ENCODE assay signal across 8 cellular contexts in the genomic region with DNA sequence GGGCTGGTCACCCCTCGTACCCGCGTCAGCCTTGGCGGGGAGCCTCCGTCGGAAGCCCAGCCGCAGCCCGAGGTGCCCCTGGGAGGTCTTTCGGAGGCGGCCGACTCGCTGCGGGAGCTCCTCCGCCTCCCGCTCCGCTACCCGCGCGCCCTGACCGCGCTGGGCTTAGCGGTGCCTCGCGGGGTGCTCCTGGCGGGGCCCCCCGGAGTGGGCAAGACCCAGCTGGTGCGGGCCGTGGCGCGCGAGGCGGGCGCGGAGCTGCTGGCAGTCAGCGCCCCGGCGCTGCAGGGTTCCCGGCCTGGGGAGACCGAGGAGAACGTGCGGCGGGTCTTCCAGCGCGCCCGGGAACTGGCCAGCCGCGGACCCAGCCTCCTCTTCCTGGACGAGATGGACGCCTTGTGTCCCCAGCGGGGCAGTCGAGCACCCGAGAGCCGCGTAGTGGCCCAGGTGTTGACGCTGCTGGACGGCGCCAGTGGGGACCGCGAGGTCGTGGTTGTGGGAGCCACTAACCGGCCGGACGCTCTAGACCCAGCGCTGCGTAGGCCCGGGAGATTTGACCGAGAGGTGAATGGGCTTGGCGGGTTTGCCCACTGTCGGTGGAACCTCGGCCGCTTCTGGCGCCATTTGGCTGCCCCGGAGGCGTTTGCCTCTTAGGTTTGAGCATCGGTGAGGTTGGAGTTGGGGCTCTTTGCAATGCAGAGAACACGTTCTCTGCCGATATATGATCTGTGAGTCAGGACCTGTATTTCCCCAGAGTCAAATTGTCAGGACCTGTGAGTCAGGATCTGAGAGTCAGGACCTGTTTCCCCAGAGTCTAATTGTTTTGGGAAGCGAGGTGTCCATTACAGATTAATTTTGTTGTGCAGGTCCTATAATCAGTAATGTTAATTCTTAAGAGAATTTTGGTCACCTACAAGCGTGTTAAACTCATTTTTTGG. TPM values are rescaled to one million over a fixed set of nuclear protein-coding genes. Genes with fewer than 3 reads are reported as not detected.
A peak's percentile ranks its signal among the peaks of the same experiment; 100 is the strongest.
DNase-seq lines count a peak whose midpoint lies in the region; ATAC-seq and TF ChIP-seq lines count a peak whose summit lies in the region.

No MANE protein-coding gene starts in this region.

- no peaks in the 10 kb centered on the region for H3K9me3 Mint-ChIP-seq in Caco-2 (ENCODE audit: unreplicated experiment)

- ATAC-seq in GM21390 (IDR thresholded peaks at IDR 0.05; ENCODE audit: unreplicated experiment): peak; percentile 18
- ATAC-seq in lung (ENCODE audit: insufficient read depth, low FRiP score): peak; percentile 13

- peak overlapping the region; percentile 93 to 94 for H3K27ac ChIP-seq in lung (ENCODE audit: low read depth in 1 of 2, low read length in 1 of 2)

- no peaks in the 10 kb centered on the region for H3K27me3 Mint-ChIP-seq in Caco-2 (ENCODE audit: insufficient read depth, unreplicated experiment)

- H3K4me3 ChIP-seq in Caco-2 (ENCODE audit: low read depth, low read length): peak overlapping the region; percentile 98
- H3K4me3 ChIP-seq in WI38 (ENCODE audit: low read depth, low read length): peak overlapping the region; percentile 90
- H3K4me3 ChIP-seq in lung: peak overlapping the region; percentile 82

- 1 to 2% methylated on average over 78 to 79 of the region's 79 CpGs for WGBS in lung, 2 donors

- no peak for TF ChIP-seq CTCF in Caco-2 (IDR thresholded peaks at IDR 0.05; ENCODE audit: insufficient read depth in 1 of 2, low read depth in 1 of 2, low read length in 1 of 2, severe bottlenecking in 1 of 2, unreplicated experiment in 1 of 2)
- TF ChIP-seq CTCF in WI38 (IDR thresholded peaks at IDR 0.05; ENCODE audit: low read depth, low read length): no peak
- TF ChIP-seq CTCF in lung (IDR thresholded peaks at IDR 0.05; ENCODE audit: control extremely low read depth, extremely low read depth): no peak

- H3K36me3 ChIP-seq in Caco-2 (ENCODE audit: control insufficient read depth, insufficient read depth, low read length) (peaks cover 3% of the 10 kb centered on the region), lung (ENCODE audit: control insufficient read depth in 2 of 2, insufficient read depth in 2 of 2, low read length in 2 of 2) (peaks cover 6 to 7% of the 10 kb centered on the region in 2 donors)

- intact Hi-C loops in Caco-2 (cut with micrococcal nuclease; ENCODE audit: unreplicated experiment): loop anchor here (1.0 to 2.0 kb wide), 4 partner anchors 54 to 203 kb away; a partner anchor contains a TSS

- H3K4me1 ChIP-seq in Caco-2: no peaks in the 10 kb centered on the region; the same call in 1 of the 2 replicates
- peaks cover 6 to 7% of the 10 kb centered on the region in 2 donors for H3K4me1 ChIP-seq in lung (ENCODE audit: control insufficient read depth in 2 of 2, insufficient read depth in 2 of 2, low read length in 2 of 2)

- peak; percentile 49 to 53 for DNase-seq in Caco-2
- peak; percentile 65 for DNase-seq in HT-29 (ENCODE audit: low spot score)
- DNase-seq in dermis blood vessel endothelial cell: peak; percentile 56
- peak; percentile 50 for DNase-seq in lung (ENCODE audit: low spot score)
- DNase-seq in stimulated activated CD8-positive, alpha-beta memory T cell treated with anti-CD3 and anti-CD28 coated beads, Interleukin-4, amount 100 ng/mL, for 48 hours: peak; percentile 51
- DNase-seq in OCI-M2 (lab: John Stamatoyannopoulos, UW; ENCODE audit: unreplicated experiment): no peak

- H3K27ac Mint-ChIP-seq in Caco-2 (ENCODE audit: unreplicated experiment): peak overlapping the region; percentile 86

- peak overlapping the region; percentile 93 for H3K4me3 Mint-ChIP-seq in Caco-2 (ENCODE audit: unreplicated experiment)

- no peaks in the 10 kb centered on the region for H3K27me3 ChIP-seq in Caco-2 (replicated peaks; ENCODE audit: control insufficient read depth, insufficient read depth, low read length)
- no peaks in the 10 kb centered on the region for H3K27me3 ChIP-seq in lung (ENCODE audit: control insufficient read depth, insufficient read depth)

- CTCF ChIA-PET in Caco-2 (lab: Charles Lee): interaction anchor here (1.3 to 2.1 kb wide), 5 partner anchors 16 to 240 kb away, joined by 4 to 18 read pairs (median 4); no protein-coding TSS in a partner anchor

- no TSS peak for BruUV-seq in Caco-2 (replicated peaks; lab: Mats Ljungman, UMichigan)

- peaks cover 39% of the 10 kb centered on the region for H3K36me3 Mint-ChIP-seq in Caco-2 (ENCODE audit: insufficient read depth, unreplicated experiment)

- POLR2A ChIA-PET in Caco-2 (lab: Charles Lee): interaction anchor here (0.9 kb wide), 1 partner anchor 199 kb away, joined by 3 read pairs; no protein-coding TSS in a partner anchor

- H3K9me3 ChIP-seq in Caco-2 (no peaks in the 10 kb centered on the region; the same call in 1 of the 2 replicates), lung (ENCODE audit: control insufficient read depth in 2 of 2, insufficient read depth in 1 of 2, low read length in 1 of 2) (no peaks in the 10 kb centered on the region)

- peaks cover 6% of the 10 kb centered on the region for H3K4me1 Mint-ChIP-seq in Caco-2 (ENCODE audit: low read depth, unreplicated experiment)

RNA-seq across cellular contexts. Expression of a gene that starts 24.9 kb away (rescaled TPM):
- total RNA-seq in Caco-2 (2022) (3.3 and 4.4 TPM in 2 replicates), dermis blood vessel endothelial cell (0.23 and 0.34 TPM in 2 replicates), lung (10 to 100 TPM in 1 of 2 donors, 1 to 10 TPM in 1; 6.3 to 12.2 TPM)
- total RNA-seq in HT-29 (2014; rRNA removed; shearing (Covaris generic)): 0.53 and 0.76 TPM in 2 replicates
- 1 to 10 TPM; 2.5 to 2.8 TPM for polyA plus RNA-seq in lung
